In genomic region chr17:9519873-9520272, GRCh38 we compare ENCODE assay signal across 25 cellular contexts. TPM values are rescaled to one million over a fixed set of nuclear protein-coding genes. Genes with fewer than 3 reads are reported as not detected.
DNase-seq lines count a peak whose midpoint lies in the region; ATAC-seq, FAIRE-seq and TF ChIP-seq lines count a peak whose summit lies in the region.
"Had no signal": no experiment of that assay in that cellular context is flagged by ENCODE, and none has a peak within 500 bp of the region (broad histone marks: within the 10 kb centered on the region; RNA-seq: fewer than 3 reads in every experiment).

No MANE protein-coding gene starts in this region.

- no peak overlapping the region for H2BK15ac ChIP-seq in mesenchymal stem cell (ENCODE audit: low read depth, poor library complexity, severe bottlenecking)

- H2AFZ ChIP-seq in mesenchymal stem cell (ENCODE audit: low read depth, low read length) (no peak overlapping the region), neuron (ENCODE audit: low read depth, low read length) (peak overlapping the region; percentile 59)

- H3K4ac ChIP-seq in mesenchymal stem cell (ENCODE audit: low read depth in 1 of 2, low read length in 2 of 2) = no peak overlapping the region

- peaks cover 5% of the 10 kb centered on the region for H3K9me3 Mint-ChIP-seq in endodermal cell
- H3K9me3 Mint-ChIP-seq: HFFc6 had no signal

- H3K27ac ChIP-seq in endodermal cell (ENCODE audit: low read depth, low read length) (peak overlapping the region; percentile 58), mesenchymal stem cell (ENCODE audit: low read length, poor library complexity, severe bottlenecking) (no peak overlapping the region)
- H3K27ac ChIP-seq: C4-2B had no signal

- H3K4me3 ChIP-seq in endodermal cell (ENCODE audit: low read length) (no peak overlapping the region), mesenchymal stem cell (ENCODE audit: insufficient read depth in 1 of 2, low read depth in 1 of 2, low read length in 2 of 2) (no peak overlapping the region), neuron (ENCODE audit: low read length) (no peak overlapping the region)

- H3K4me1 Mint-ChIP-seq in T-helper 17 cell (peaks cover 35% of the 10 kb centered on the region), endodermal cell (peaks cover 28% of the 10 kb centered on the region)

- H3K27me3 ChIP-seq in endodermal cell (ENCODE audit: control insufficient read depth, insufficient read depth, low read length, poor library complexity, severe bottlenecking) (no peaks in the 10 kb centered on the region), mesenchymal stem cell (ENCODE audit: control insufficient read depth in 1 of 2, insufficient read depth in 1 of 2, low read length in 2 of 2) (no peaks in the 10 kb centered on the region), neuron (ENCODE audit: insufficient read depth, low read length) (no peaks in the 10 kb centered on the region)

- no peak for FAIRE-seq in urothelium cell line (lab: Jason Lieb, UNC)
- FAIRE-seq: D721Med, G401.6, H54, HepG2, RCC 7860 had no signal

- H3K79me1 ChIP-seq in mesenchymal stem cell (replicated peaks; ENCODE audit: low read length, poor library complexity, severe bottlenecking) = peaks cover 13% of the 10 kb centered on the region

- H3K9ac ChIP-seq in endodermal cell (ENCODE audit: extremely low read depth, low read length, poor library complexity, severe bottlenecking) (no peak overlapping the region), mesenchymal stem cell (ENCODE audit: low read length) (no peak overlapping the region)

- H3K9me3 ChIP-seq in T-helper 17 cell (ENCODE audit: control insufficient read depth, low read length, poor library complexity, severe bottlenecking) = no peaks in the 10 kb centered on the region
- peaks cover 6% of the 10 kb centered on the region for H3K9me3 ChIP-seq in endodermal cell (ENCODE audit: control insufficient read depth, low read length)
- H3K9me3 ChIP-seq in mesenchymal stem cell (ENCODE audit: control insufficient read depth, low read length) = no peaks in the 10 kb centered on the region
- no peaks in the 10 kb centered on the region for H3K9me3 ChIP-seq in neuron (ENCODE audit: low read length)

- H3K36me3 ChIP-seq in endodermal cell (ENCODE audit: control insufficient read depth, insufficient read depth, low read length) (peaks cover 4% of the 10 kb centered on the region), mesenchymal stem cell (ENCODE audit: control insufficient read depth in 1 of 2, insufficient read depth in 2 of 2, low read depth in 1 of 2, low read length in 2 of 2) (no peaks in the 10 kb centered on the region), neuron (ENCODE audit: insufficient read depth, low read length) (no peaks in the 10 kb centered on the region)

- H3K27me3 Mint-ChIP-seq in T-helper 17 cell (no peaks in the 10 kb centered on the region), endodermal cell (ENCODE audit: insufficient read depth) (no peaks in the 10 kb centered on the region)

- no peak for ATAC-seq in T-helper 17 cell
- ATAC-seq: HepG2, Right ventricle myocardium inferior had no signal

- H3K27ac Mint-ChIP-seq in T-helper 17 cell = peak overlapping the region; percentile 47
- H3K27ac Mint-ChIP-seq in endodermal cell = no peak overlapping the region
- H3K27ac Mint-ChIP-seq: HFFc6 had no signal

- peak overlapping the region in 1 of 2 experiments; percentile 5 for H3K18ac ChIP-seq in mesenchymal stem cell (ENCODE audit: low read depth in 1 of 2, low read length in 2 of 2)

- H3K4me3 Mint-ChIP-seq in T-helper 17 cell = no peak overlapping the region
- H3K4me3 Mint-ChIP-seq in endodermal cell = no peak overlapping the region
- H3K4me3 Mint-ChIP-seq: HFFc6 had no signal

- H3K36me3 Mint-ChIP-seq in T-helper 17 cell (ENCODE audit: low read depth) (peaks cover 3% of the 10 kb centered on the region), endodermal cell (ENCODE audit: low read depth) (peaks cover 6% of the 10 kb centered on the region)

- H4K8ac ChIP-seq in mesenchymal stem cell (ENCODE audit: low read length) = no peak overlapping the region

- no peak overlapping the region for H2BK5ac ChIP-seq in mesenchymal stem cell (ENCODE audit: low read depth, low read length, poor library complexity, severe bottlenecking)

- H3K23ac ChIP-seq in mesenchymal stem cell (ENCODE audit: low read length in 2 of 2) = no peak overlapping the region

- H2AK5ac ChIP-seq in mesenchymal stem cell (ENCODE audit: low read length, severe bottlenecking) = no peak overlapping the region

- peak overlapping the region in 1 of 2 experiments; percentile 21 for H2BK12ac ChIP-seq in mesenchymal stem cell (ENCODE audit: low read length in 2 of 2)

- TF ChIP-seq CTCF in endodermal cell (conservative IDR thresholded peaks at IDR 0.05) = no peak

- no peak overlapping the region for H2BK120ac ChIP-seq in mesenchymal stem cell (ENCODE audit: low read depth, low read length)

- DNase-seq in T-helper 17 cell (no peak), endodermal cell (no peak), mesenchymal stem cell (peak; percentile 29), urothelium cell line (ENCODE audit: low spot score) (no peak), NCI-H1436 treated with DMSO at 0.1 percent for 48 hours (lab: John Stamatoyannopoulos, UW) (no peak)
- no peak for DNase-seq in activated naive CD4-positive, alpha-beta T cell treated with Interleukin-2 at 50 U/mL for 16 hours
- DNase-seq: ACHN; AML-193; DND-41; HFFc6; KG1; NCI-H1436; NCI-H2029; NCI-H526; NK-92 treated with Interleukin-12 subunit alpha and Interleukin-12 subunit beta, amount 100 ng/mL, for 24 hours had no signal

- WGBS in endodermal cell (ENCODE audit: insufficient coverage in 1 of 2, insufficient read length in 1 of 2), 2 experiments = 49 to 61% methylated on average over 4 of the region's 4 CpGs
- 20% methylated on average over 1 of the region's 4 CpGs for whole genome bisulfite sequencing in mesenchymal stem cell

- peaks cover 17% of the 10 kb centered on the region for H3K4me1 ChIP-seq in endodermal cell (ENCODE audit: control insufficient read depth, insufficient read depth, low read length)
- H3K4me1 ChIP-seq in mesenchymal stem cell (ENCODE audit: control insufficient read depth, insufficient read depth, low read depth, low read length) = peaks cover 2% of the 10 kb centered on the region
- peaks cover 34% of the 10 kb centered on the region for H3K4me1 ChIP-seq in neuron (ENCODE audit: insufficient read depth, low read length)

- no peak overlapping the region for H3K14ac ChIP-seq in mesenchymal stem cell (ENCODE audit: low read length in 2 of 2)

- H3K4me2 ChIP-seq in mesenchymal stem cell (ENCODE audit: low read length, poor library complexity, severe bottlenecking) = no peak overlapping the region

- H4K91ac ChIP-seq in mesenchymal stem cell (ENCODE audit: low read length) = no peak overlapping the region

RNA-seq across cellular contexts. Expression of gene STX8, which starts 55.7 kb away (rescaled TPM):
- total RNA-seq in T-helper 17 cell (10 to 100 TPM; 66.8 to 68.8 TPM), endodermal cell (10 to 100 TPM; 82.5 to 98.2 TPM)
- polyA plus RNA-seq in endodermal cell (2013, experiment 1 of 2) = 64.5 TPM
- 64.3 TPM for polyA plus RNA-seq in endodermal cell (2013, experiment 2 of 2)
- 77.9 TPM for polyA plus RNA-seq in mesenchymal stem cell (2013, experiment 1 of 2)
- 83.5 TPM for polyA plus RNA-seq in mesenchymal stem cell (2013, experiment 2 of 2)

RNA-seq across cellular contexts. Expression of gene CFAP52, which starts 56.6 kb away (rescaled TPM):
- total RNA-seq in T-helper 17 cell (not detected), endodermal cell (under 1 TPM; 0.29 to 0.51 TPM)
- polyA plus RNA-seq in endodermal cell (2013, experiment 1 of 2) = 0.32 TPM
- not detected for polyA plus RNA-seq in endodermal cell (2013, experiment 2 of 2)
- 0.14 TPM for polyA plus RNA-seq in mesenchymal stem cell (2013, experiment 1 of 2)
- 0.27 TPM for polyA plus RNA-seq in mesenchymal stem cell (2013, experiment 2 of 2)
- total RNA-seq: HepG2, HFFc6, OCI-LY7, Right ventricle myocardium inferior, SK-MEL-5 had no signal
- polyA plus RNA-seq: HepG2 had no signal
